In the genomic region with DNA sequence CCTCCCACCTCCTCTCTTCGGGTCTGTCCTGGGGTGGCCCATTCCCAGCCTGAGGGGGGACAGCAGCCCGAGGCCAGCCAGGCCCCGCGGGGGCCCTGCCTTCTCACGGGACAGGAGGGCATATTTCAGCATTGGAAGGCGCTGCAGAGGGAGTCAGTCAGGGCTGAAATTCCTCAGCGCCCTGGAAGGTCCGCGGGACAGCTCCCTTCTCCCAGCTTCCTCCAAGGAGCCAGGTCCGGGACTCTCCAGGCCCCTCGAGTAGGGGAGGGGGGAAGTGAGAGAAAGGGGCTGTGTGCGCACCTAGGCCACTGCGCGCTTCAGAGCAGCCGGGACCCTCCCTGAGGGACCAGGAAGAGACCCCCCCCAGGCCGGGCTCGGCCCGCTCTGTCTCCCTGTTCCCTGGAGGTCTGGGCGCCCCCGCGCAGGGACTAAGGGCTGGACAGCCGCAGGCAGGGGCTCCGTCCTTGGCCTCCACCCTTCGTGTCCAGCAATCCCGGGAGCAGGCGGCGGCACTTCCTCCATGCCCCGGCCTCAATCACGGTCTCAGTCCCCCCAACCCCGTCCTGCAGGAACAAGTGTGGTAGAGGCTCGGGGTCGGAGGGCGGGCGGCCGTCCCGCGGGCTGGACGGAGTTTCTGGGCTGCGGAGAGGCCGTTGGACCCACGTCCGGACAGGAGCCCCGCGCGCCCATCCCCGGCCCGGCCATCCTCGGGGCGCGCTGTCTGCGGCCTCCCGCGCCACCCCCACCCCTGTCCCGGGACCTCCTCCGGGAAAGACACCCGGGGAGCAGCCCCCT, we compare ENCODE assay signal across 9 cellular contexts. TPM values are rescaled to one million over a fixed set of nuclear protein-coding genes. Genes with fewer than 3 reads are reported as not detected.
A peak's percentile ranks its signal among the peaks of the same experiment; 100 is the strongest.
DNase-seq lines count a peak whose midpoint lies in the region; ATAC-seq, FAIRE-seq and TF ChIP-seq lines count a peak whose summit lies in the region.
"Had no signal": no experiment of that assay in that cellular context is flagged by ENCODE, and none has a peak within 500 bp of the region (broad histone marks: within the 10 kb centered on the region; RNA-seq: fewer than 3 reads in every experiment).

No MANE protein-coding gene starts in this region.

- peaks cover 3% of the 10 kb centered on the region; the same call in 1 of the 2 replicates for H3K9me2 ChIP-seq in GM23338 (ENCODE audit: insufficient read depth)

- H3K27me3 Mint-ChIP-seq in GM23338 (ENCODE audit: insufficient read depth, low read depth, poor library complexity) (peaks cover 47% of the 10 kb centered on the region), astrocyte (ENCODE audit: low read depth, unreplicated experiment) (peaks cover 29% of the 10 kb centered on the region)

- H3K79me2 ChIP-seq in GM23338 (replicated peaks; ENCODE audit: insufficient read depth) (no peaks in the 10 kb centered on the region), astrocyte (ENCODE audit: insufficient read depth, low read length) (no peaks in the 10 kb centered on the region)

- H3K27me3 ChIP-seq in GM23338 (ENCODE audit: insufficient read depth) = peaks cover 72% of the 10 kb centered on the region
- peaks cover 11% of the 10 kb centered on the region for H3K27me3 ChIP-seq in astrocyte (ENCODE audit: insufficient read depth, low read length)

- no peak for FAIRE-seq in astrocyte (lab: Jason Lieb, UNC)
- FAIRE-seq in kidney (lab: Jason Lieb, UNC) = no peak

- intact Hi-C loops in kidney (cut with DNase I) = no loop called here

- no peak overlapping the region for H3K27ac Mint-ChIP-seq in GM23338
- H3K27ac Mint-ChIP-seq in astrocyte (ENCODE audit: unreplicated experiment) = no peak overlapping the region
- H3K27ac Mint-ChIP-seq in stimulated activated effector memory CD8-positive, alpha-beta T cell treated with anti-CD3 and anti-CD28 coated beads, Interleukin-12 subunit alpha, Interleukin-12 subunit beta, amount 100 ng/mL, for 72 hours = no peak overlapping the region

- H3F3A ChIP-seq in GM23338 (replicated peaks; ENCODE audit: low read depth) = no peaks in the 10 kb centered on the region

- H3K27ac ChIP-seq in GM23338 (ENCODE audit: low read depth) (no peak overlapping the region), astrocyte (ENCODE audit: low read depth, low read length) (no peak overlapping the region), kidney (ENCODE audit: low read depth in 2 of 2, low read length in 2 of 2) (no peak overlapping the region)

- H3K9me3 ChIP-seq in astrocyte (ENCODE audit: insufficient read depth, low read depth, low read length) (no peaks in the 10 kb centered on the region), kidney (ENCODE audit: control insufficient read depth in 1 of 2, low read length in 2 of 2) (no peaks in the 10 kb centered on the region)

- H3K4me2 ChIP-seq in GM23338 (peak overlapping the region; percentile 93), astrocyte (ENCODE audit: low read length) (peak overlapping the region; percentile 85)

- peaks cover 6% of the 10 kb centered on the region for H3K4me1 Mint-ChIP-seq in GM23338
- H3K4me1 Mint-ChIP-seq in astrocyte (ENCODE audit: low read depth, unreplicated experiment) = no peaks in the 10 kb centered on the region
- peaks cover 24% of the 10 kb centered on the region for H3K4me1 Mint-ChIP-seq in stimulated activated effector memory CD8-positive, alpha-beta T cell treated with anti-CD3 and anti-CD28 coated beads, Interleukin-12 subunit alpha, Interleukin-12 subunit beta, amount 100 ng/mL, for 72 hours

- H3K9ac ChIP-seq in astrocyte (ENCODE audit: low read length) = no peak overlapping the region
- no peak overlapping the region for H3K9ac ChIP-seq in kidney (ENCODE audit: low read length in 2 of 2)

- H3K4me3 Mint-ChIP-seq in GM23338 = peak overlapping the region; percentile 61
- no peak overlapping the region for H3K4me3 Mint-ChIP-seq in astrocyte (ENCODE audit: unreplicated experiment)
- peak overlapping the region; percentile 51 for H3K4me3 Mint-ChIP-seq in stimulated activated effector memory CD8-positive, alpha-beta T cell treated with anti-CD3 and anti-CD28 coated beads, Interleukin-12 subunit alpha, Interleukin-12 subunit beta, amount 100 ng/mL, for 72 hours

- H2AFZ ChIP-seq in GM23338 (peak overlapping the region; percentile 90), astrocyte (ENCODE audit: low read depth, low read length) (no peak overlapping the region)

- H4K20me1 ChIP-seq in GM23338 (replicated peaks; ENCODE audit: insufficient read depth) = no peaks in the 10 kb centered on the region
- peaks cover 13% of the 10 kb centered on the region for H4K20me1 ChIP-seq in astrocyte (ENCODE audit: insufficient read depth, low read length)

- H3K4me1 ChIP-seq in GM23338 (ENCODE audit: insufficient read depth) (peaks cover 16% of the 10 kb centered on the region; the same call in 1 of the 2 replicates), astrocyte (ENCODE audit: insufficient read depth, low read length) (peaks cover 15% of the 10 kb centered on the region), kidney (ENCODE audit: control insufficient read depth in 1 of 2, insufficient read depth in 1 of 2, low read depth in 1 of 2, low read length in 2 of 2) (peaks cover 0 to 10% of the 10 kb centered on the region in 2 donors)

- H3K9me3 Mint-ChIP-seq in GM23338 (peaks cover 4% of the 10 kb centered on the region; the same call in 1 of the 3 replicates), astrocyte (ENCODE audit: unreplicated experiment) (peaks cover 6% of the 10 kb centered on the region)
- H3K9me3 Mint-ChIP-seq in stimulated activated effector memory CD8-positive, alpha-beta T cell treated with anti-CD3 and anti-CD28 coated beads, Interleukin-12 subunit alpha, Interleukin-12 subunit beta, amount 100 ng/mL, for 72 hours = no peaks in the 10 kb centered on the region

- no peaks in the 10 kb centered on the region for H3K36me3 ChIP-seq in GM23338 (ENCODE audit: insufficient read depth)
- H3K36me3 ChIP-seq in astrocyte (ENCODE audit: insufficient read depth, low read length) = no peaks in the 10 kb centered on the region
- H3K36me3 ChIP-seq in kidney (ENCODE audit: control insufficient read depth in 1 of 2, insufficient read depth in 2 of 2, low read length in 2 of 2) = no peaks in the 10 kb centered on the region

- DNase-seq in GM23338 (ENCODE audit: low spot score) (peak; percentile 78), astrocyte (ENCODE audit: low read depth) (no peak), kidney (peak; percentile 68), cortex of kidney (lab: John Stamatoyannopoulos, UW) (no peak), NAMALWA (ENCODE audit: low spot score) (no peak), NCI-H1048 (lab: John Stamatoyannopoulos, UW) (no peak)
- DNase-seq in stimulated activated effector memory CD8-positive, alpha-beta T cell treated with anti-CD3 and anti-CD28 coated beads, Interleukin-12 subunit alpha, Interleukin-12 subunit beta, amount 100 ng/mL, for 72 hours (ENCODE audit: low spot score in 2 of 2) = no peak

- ATAC-seq in GM23338 (peak; percentile 39), GM21447 (IDR thresholded peaks at IDR 0.05; ENCODE audit: unreplicated experiment) (no peak)
- no peak for ATAC-seq in stimulated activated effector memory CD8-positive, alpha-beta T cell treated with anti-CD3 and anti-CD28 coated beads, Interleukin-12 subunit alpha, Interleukin-12 subunit beta, amount 100 ng/mL, for 72 hours

- H3K36me3 Mint-ChIP-seq in GM23338 (ENCODE audit: low read depth) (no peaks in the 10 kb centered on the region), astrocyte (ENCODE audit: low read depth, unreplicated experiment) (peaks cover 2% of the 10 kb centered on the region)
- H3K36me3 Mint-ChIP-seq in stimulated activated effector memory CD8-positive, alpha-beta T cell treated with anti-CD3 and anti-CD28 coated beads, Interleukin-12 subunit alpha, Interleukin-12 subunit beta, amount 100 ng/mL, for 72 hours = no peaks in the 10 kb centered on the region

- TF ChIP-seq CTCF in GM23338 (conservative IDR thresholded peaks at IDR 0.05; ENCODE audit: low read depth in 2 of 2) (no peak), astrocyte (IDR thresholded peaks at IDR 0.05; ENCODE audit: insufficient read depth, low read depth, low read length) (no peak), kidney (IDR thresholded peaks at IDR 0.05; ENCODE audit: borderline replicate concordance, extremely low read depth, insufficient read depth) (no peak)

- peak overlapping the region; percentile 76 for H3K4me3 ChIP-seq in GM23338
- no peak overlapping the region for H3K4me3 ChIP-seq in astrocyte (ENCODE audit: insufficient read depth, low read depth, low read length)
- H3K4me3 ChIP-seq in kidney (ENCODE audit: low read length in 2 of 2) = no peak overlapping the region

TF ChIP-seq in GM23338, 12 proteins besides CTCF, POLR2A, EP300 and RAD21:
- TF ChIP-seq STAT1 (IDR thresholded peaks at IDR 0.05; ENCODE audit: unreplicated experiment) (no peak), EZH2 (IDR thresholded peaks at IDR 0.05; ENCODE audit: low read depth, unreplicated experiment) (peak; percentile 63), EZH2phosphoT487 (IDR thresholded peaks at IDR 0.05; ENCODE audit: unreplicated experiment) (no peak)
- TF ChIP-seq, protein P1, sequence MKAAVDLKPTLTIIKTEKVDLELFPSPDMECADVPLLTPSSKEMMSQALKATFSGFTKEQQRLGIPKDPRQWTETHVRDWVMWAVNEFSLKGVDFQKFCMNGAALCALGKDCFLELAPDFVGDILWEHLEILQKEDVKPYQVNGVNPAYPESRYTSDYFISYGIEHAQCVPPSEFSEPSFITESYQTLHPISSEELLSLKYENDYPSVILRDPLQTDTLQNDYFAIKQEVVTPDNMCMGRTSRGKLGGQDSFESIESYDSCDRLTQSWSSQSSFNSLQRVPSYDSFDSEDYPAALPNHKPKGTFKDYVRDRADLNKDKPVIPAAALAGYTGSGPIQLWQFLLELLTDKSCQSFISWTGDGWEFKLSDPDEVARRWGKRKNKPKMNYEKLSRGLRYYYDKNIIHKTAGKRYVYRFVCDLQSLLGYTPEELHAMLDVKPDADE (IDR thresholded peaks at IDR 0.05) = no peak

RNA-seq across cellular contexts. Expression of gene ELFN1, which starts 6.0 kb away (rescaled TPM):
- total RNA-seq in GM23338 (2014; rRNA removed; shearing (Covaris generic)) = 3.5 and 5.0 TPM in 2 replicates
- polyA plus RNA-seq in GM23338 (2016; fragmentation: Nextera tagmentation; extraction: Ambion mirVana) (0.08 and 0.09 TPM in 2 replicates), kidney (ENCODE audit: insufficient read depth, low read depth, low replicate concordance) (3.5 TPM)
- total RNA-seq in astrocyte (18.0 and 19.7 TPM in 2 replicates), kidney (3.8 TPM)
- total RNA-seq: LHCN-M2 had no signal

Comparison
In these comparisons a context has a peak if more than half of its experiments do, and no peak if none do; other contexts are left out.
1. DNase-seq: peak in GM23338 (single experiment) and kidney (single experiment); none in astrocyte (single experiment), stimulated activated effector memory CD8-positive, alpha-beta T cell treated with anti-CD3 and anti-CD28 coated beads, Interleukin-12 subunit alpha, Interleukin-12 subunit beta, amount 100 ng/mL, for 72 hours (0 of 2), cortex of kidney (single experiment), NAMALWA (single experiment) and NCI-H1048 (single experiment).